8 cellular contexts compared by ENCODE assay signal in the genomic region with DNA sequence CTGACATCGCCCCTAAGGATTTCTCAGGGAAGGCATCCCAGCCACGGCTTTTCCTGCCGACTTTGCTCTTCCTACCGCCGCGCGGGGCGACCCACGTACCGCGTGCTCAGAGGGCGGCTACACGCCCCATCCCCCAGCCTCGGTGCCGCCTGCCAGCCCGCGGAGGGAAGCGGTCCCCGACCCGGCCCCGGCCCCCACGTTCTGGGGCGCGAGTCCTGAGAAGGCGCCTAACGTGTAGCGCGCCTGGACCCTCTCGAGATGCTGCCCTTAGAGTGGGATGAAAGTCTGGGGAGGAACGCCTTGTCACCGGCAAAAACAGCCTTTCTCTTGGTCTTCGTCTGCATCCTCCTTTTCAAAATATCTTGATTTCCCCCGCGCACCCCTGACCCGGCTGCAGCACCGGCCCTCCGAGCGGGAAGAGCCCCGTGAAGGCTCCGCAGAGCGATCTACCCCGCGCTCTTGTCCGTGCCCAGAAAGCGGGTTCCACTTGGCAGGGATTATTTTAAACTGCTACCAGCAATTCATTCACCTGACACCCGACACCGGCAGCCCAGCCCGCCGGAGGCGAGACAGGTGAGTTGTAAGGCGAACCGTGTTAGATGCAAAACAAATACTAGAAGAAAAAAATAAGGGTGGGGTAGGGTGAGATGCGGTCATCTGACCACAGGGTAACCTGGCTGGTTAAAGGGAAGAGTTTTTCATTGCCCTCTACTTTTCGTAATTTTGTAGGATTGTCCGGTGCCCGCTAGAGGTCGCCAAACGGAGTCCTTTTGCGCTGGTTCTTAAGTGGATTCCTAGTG. TPM values are rescaled to one million over a fixed set of nuclear protein-coding genes. Genes with fewer than 3 reads are reported as not detected.
DNase-seq lines count a peak whose midpoint lies in the region; ATAC-seq, FAIRE-seq and TF ChIP-seq lines count a peak whose summit lies in the region.

No MANE protein-coding gene starts in this region.

- no peaks in the 10 kb centered on the region for H3K9me3 ChIP-seq in WERI-Rb-1 (ENCODE audit: severe bottlenecking)

- ATAC-seq in GM18508 (IDR thresholded peaks at IDR 0.05; ENCODE audit: insufficient read depth, unreplicated experiment), result peak; percentile 62
- ATAC-seq in HG03135 (IDR thresholded peaks at IDR 0.05; ENCODE audit: unreplicated experiment), result peak; percentile 73

- DNase-seq in A172 (ENCODE audit: low spot score), result peak; percentile 88
- peak; percentile 82 for DNase-seq in NCI-H2171 (lab: John Stamatoyannopoulos, UW)
- DNase-seq in WERI-Rb-1, result peak; percentile 88
- peak in 51 of 61 donors; percentile 4 to 80 (median 45) for DNase-seq in caudate nucleus (lab: John Stamatoyannopoulos, UW)
- peak; percentile 56 to 77 (median 68) for DNase-seq in stimulated activated CD4-positive, alpha-beta T cell treated with anti-CD3 and anti-CD28 coated beads, Interleukin-12 subunit alpha, Interleukin-12 subunit beta, amount 100 ng/mL, for 48 hours (ENCODE audit: low read depth in 2 of 3, low spot score in 1 of 3)

- H3K27ac ChIP-seq in WERI-Rb-1 (peak overlapping the region; percentile 70), caudate nucleus (ENCODE audit: low read depth, low read length) (peak overlapping the region; percentile 39)

- peak overlapping the region; percentile 76 for H3K4me3 ChIP-seq in WERI-Rb-1 (ENCODE audit: low read depth, low read length)

- H3K27me3 ChIP-seq in WERI-Rb-1 (ENCODE audit: insufficient read depth, low read depth, severe bottlenecking), result no peaks in the 10 kb centered on the region

- peak; percentile 86 for TF ChIP-seq CTCF in WERI-Rb-1 (IDR thresholded peaks at IDR 0.05; ENCODE audit: low read depth, low read length)

- FAIRE-seq in islet of Langerhans (lab: Jason Lieb, UNC), result peak; percentile 94

- no peaks in the 10 kb centered on the region for H3K36me3 ChIP-seq in WERI-Rb-1

RNA-seq across cellular contexts. Expression of a gene that starts 0.9 kb away (rescaled TPM):
- total RNA-seq in A172 (2014; rRNA removed; shearing (Covaris generic)), result 2.5 and 2.9 TPM in 2 replicates

Comparison
In these comparisons a context has a peak if more than half of its experiments do, and no peak if none do; other contexts are left out.
1. Peak in every context shown above with its lines: DNase-seq, ATAC-seq, H3K4me3 ChIP-seq and H3K27ac ChIP-seq.